ENCODE assay signal across 10 cellular contexts in the genomic region with DNA sequence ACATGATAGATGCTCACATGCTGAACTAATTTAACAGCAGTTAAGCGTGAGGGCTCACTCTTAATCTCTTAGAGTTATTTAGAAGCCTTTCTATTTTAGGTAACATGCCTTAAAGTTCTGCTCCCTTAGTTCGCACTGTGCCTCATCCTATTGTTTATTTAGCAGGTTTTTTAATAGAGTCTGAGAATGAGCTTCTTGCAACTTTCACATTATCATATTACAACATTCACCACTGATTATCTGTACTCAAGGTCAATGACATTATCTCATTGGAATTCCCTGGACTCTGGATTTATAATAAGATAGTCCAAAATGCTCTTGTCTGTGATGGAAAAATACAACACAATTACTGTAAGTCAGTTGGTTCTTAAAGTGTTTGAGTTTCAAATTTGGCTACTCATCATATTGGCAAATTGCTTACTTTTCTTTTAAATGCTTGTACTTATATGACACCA.
A peak's percentile ranks its signal among the peaks of the same experiment; 100 is the strongest.
DNase-seq lines count a peak whose midpoint lies in the region; ATAC-seq, FAIRE-seq and TF ChIP-seq lines count a peak whose summit lies in the region.
"Had no signal": no experiment of that assay in that cellular context is flagged by ENCODE, and none has a peak within 500 bp of the region (broad histone marks: within the 10 kb centered on the region; RNA-seq: fewer than 3 reads in every experiment).

No MANE protein-coding gene starts in this region.

- no peaks in the 10 kb centered on the region for H3K36me3 ChIP-seq in astrocyte (ENCODE audit: insufficient read depth, low read length)
- H3K36me3 ChIP-seq in subcutaneous abdominal adipose tissue (ENCODE audit: control insufficient read depth in 5 of 5, insufficient read depth in 5 of 5, low read length in 5 of 5), result no peaks in the 10 kb centered on the region
- no peaks in the 10 kb centered on the region for H3K36me3 ChIP-seq in colonic mucosa

- H3K9me3 ChIP-seq in astrocyte (ENCODE audit: insufficient read depth, low read depth, low read length) (no peaks in the 10 kb centered on the region), subcutaneous abdominal adipose tissue (ENCODE audit: control insufficient read depth in 5 of 5, low read length in 5 of 5) (no peaks in the 10 kb centered on the region), colonic mucosa (no peaks in the 10 kb centered on the region)

- intact Hi-C loops in posterior vena cava (cut with DNase I), result loop anchor here in 1 of 2 donors (10.0 kb wide), 1 partner anchor 181 kb away; a partner anchor contains a TSS
- intact Hi-C loops in colonic mucosa (cut with DNase I), result no loop called here

- peak overlapping the region; percentile 81 for H3K4me2 ChIP-seq in astrocyte (ENCODE audit: low read length)

- peak overlapping the region; percentile 89 for H3K27ac Mint-ChIP-seq in astrocyte (ENCODE audit: unreplicated experiment)

- ATAC-seq in HG03460 (IDR thresholded peaks at IDR 0.05; ENCODE audit: unreplicated experiment), result no peak

- peak; percentile 89 for FAIRE-seq in astrocyte (lab: Jason Lieb, UNC)

- H3K4me1 ChIP-seq in astrocyte (ENCODE audit: insufficient read depth, low read length) (peaks cover 31% of the 10 kb centered on the region), subcutaneous abdominal adipose tissue (ENCODE audit: control insufficient read depth in 5 of 5, insufficient read depth in 5 of 5, low read length in 5 of 5) (peaks cover 0 to 41% (median 26%) of the 10 kb centered on the region in 5 donors), colonic mucosa (no peaks in the 10 kb centered on the region)

- no peaks in the 10 kb centered on the region for H3K27me3 Mint-ChIP-seq in astrocyte (ENCODE audit: low read depth, unreplicated experiment)

- TF ChIP-seq CTCF in HFF-Myc (IDR thresholded peaks at IDR 0.05; ENCODE audit: low read depth, low read length, missing control alignments), result no peak
- no peak for TF ChIP-seq CTCF in astrocyte (IDR thresholded peaks at IDR 0.05; ENCODE audit: insufficient read depth, low read depth, low read length)
- no peak for TF ChIP-seq CTCF in colonic mucosa (IDR thresholded peaks at IDR 0.05)

- H3K27me3 ChIP-seq in astrocyte (ENCODE audit: insufficient read depth, low read length), result no peaks in the 10 kb centered on the region
- no peaks in the 10 kb centered on the region for H3K27me3 ChIP-seq in subcutaneous abdominal adipose tissue (ENCODE audit: control insufficient read depth in 5 of 5, insufficient read depth in 4 of 5, low read length in 5 of 5)
- no peaks in the 10 kb centered on the region for H3K27me3 ChIP-seq in colonic mucosa

- H3K4me3 Mint-ChIP-seq in astrocyte (ENCODE audit: unreplicated experiment), result peak overlapping the region; percentile 6

- peaks cover 1% of the 10 kb centered on the region for H3K9me3 Mint-ChIP-seq in astrocyte (ENCODE audit: unreplicated experiment)

- H4K20me1 ChIP-seq in astrocyte (ENCODE audit: insufficient read depth, low read length), result no peaks in the 10 kb centered on the region

- H3K4me1 Mint-ChIP-seq in astrocyte (ENCODE audit: low read depth, unreplicated experiment), result peaks cover 31% of the 10 kb centered on the region

- H3K27ac ChIP-seq in astrocyte (ENCODE audit: low read depth, low read length) (peak overlapping the region; percentile 99), subcutaneous abdominal adipose tissue (ENCODE audit: low read depth, low read length) (peak overlapping the region; percentile 96), colonic mucosa (no peak overlapping the region)

- H2AFZ ChIP-seq in astrocyte (ENCODE audit: low read depth, low read length), result no peak overlapping the region

- H3K79me2 ChIP-seq in astrocyte (ENCODE audit: insufficient read depth, low read length), result no peaks in the 10 kb centered on the region

- DNase-seq in HFF-Myc (ENCODE audit: extremely low read depth, low read depth), result peak; percentile 92
- DNase-seq in astrocyte (ENCODE audit: low read depth), result peak; percentile 99
- peak; percentile 24 for DNase-seq in hepatic stellate cell (ENCODE audit: low spot score)
- no peak for DNase-seq in posterior vena cava (ENCODE audit: low spot score)
- DNase-seq in COR-L47 (lab: John Stamatoyannopoulos, UW), result no peak
- no peak for DNase-seq in colonic mucosa
- DNase-seq: activated CD4-positive, alpha-beta T cell treated with anti-CD3 and anti-CD28 coated beads for 1 hour; nucleus accumbens had no signal

- H3K36me3 Mint-ChIP-seq in astrocyte (ENCODE audit: low read depth, unreplicated experiment), result no peaks in the 10 kb centered on the region

- no peak overlapping the region for H3K4me3 ChIP-seq in HFF-Myc (replicated peaks; ENCODE audit: low read depth, low read length)
- no peak overlapping the region for H3K4me3 ChIP-seq in astrocyte (ENCODE audit: insufficient read depth, low read depth, low read length)
- peak overlapping the region in 1 of 5 donors; percentile 20 for H3K4me3 ChIP-seq in subcutaneous abdominal adipose tissue (ENCODE audit: low read depth in 1 of 5, low read length in 5 of 5)
- H3K4me3 ChIP-seq in colonic mucosa, result no peak overlapping the region

- H3K9ac ChIP-seq in astrocyte (ENCODE audit: low read length) (peak overlapping the region; percentile 83), subcutaneous abdominal adipose tissue (ENCODE audit: low read length in 5 of 5) (peak overlapping the region in 4 of 5 donors; percentile 43 to 59 (median 53)), colonic mucosa (ENCODE audit: low read depth in 2 of 2, low read length in 2 of 2) (no peak overlapping the region)

Comparison
In these comparisons a context has a peak if more than half of its experiments do, and no peak if none do; other contexts are left out.
1. DNase-seq: peak in HFF-Myc (single experiment), astrocyte (single experiment) and hepatic stellate cell (single experiment); none in posterior vena cava (single experiment), COR-L47 (single experiment) and colonic mucosa (single experiment).
2. H3K9ac ChIP-seq: peak in astrocyte (single experiment) and subcutaneous abdominal adipose tissue (4 of 5); none in colonic mucosa (0 of 2).